In genomic region chr1:94912263-94912986, GRCh38 we compare ENCODE assay signal across 23 cellular contexts. TPM values are rescaled to one million over a fixed set of nuclear protein-coding genes. Genes with fewer than 3 reads are reported as not detected.
DNase-seq lines count a peak whose midpoint lies in the region; ATAC-seq and TF ChIP-seq lines count a peak whose summit lies in the region.
"Had no signal": no experiment of that assay in that cellular context is flagged by ENCODE, and none has a peak within 500 bp of the region (broad histone marks: within the 10 kb centered on the region; RNA-seq: fewer than 3 reads in every experiment).

No MANE protein-coding gene starts in this region.

- no peaks in the 10 kb centered on the region for H3K27me3 ChIP-seq in SK-N-SH (ENCODE audit: insufficient read depth)
- no peaks in the 10 kb centered on the region for H3K27me3 ChIP-seq in osteoblast (ENCODE audit: insufficient read depth, low read length)
- H3K27me3 ChIP-seq in upper lobe of right lung = no peaks in the 10 kb centered on the region
- H3K27me3 ChIP-seq: BE2C, upper lobe of left lung had no signal

- H3K9me2 ChIP-seq in SK-N-SH = no peaks in the 10 kb centered on the region

- peaks cover 45% of the 10 kb centered on the region for H3K27me3 Mint-ChIP-seq in stimulated activated memory B cell treated with anti-CD40 and anti-IgM and Interleukin-4, amounts not matched to agents 10 μg/mL and 1 μg/mL and 100 μg/mL, for 72 hours

- no peak overlapping the region for H3K4me2 ChIP-seq in SK-N-SH
- H3K4me2 ChIP-seq in osteoblast (ENCODE audit: insufficient read depth, low read length) = no peak overlapping the region

- no peak for TF ChIP-seq EP300 in SK-N-SH (IDR thresholded peaks at IDR 0.05; ENCODE audit: borderline replicate concordance in 1 of 2, low read depth in 1 of 2, low read length in 1 of 2)

- H3K27ac Mint-ChIP-seq in stimulated activated memory B cell treated with anti-CD40 and anti-IgM and Interleukin-4, amounts not matched to agents 10 μg/mL and 1 μg/mL and 100 μg/mL, for 72 hours = no peak overlapping the region
- H3K27ac Mint-ChIP-seq: activated B cell treated with CpG ODN at 0.5 μM for 24 hours; activated CD4-positive, alpha-beta memory T cell treated with anti-CD3 and anti-CD28 coated beads, Interleukin-2, amount 10 ng/mL, durations not matched to agents 7 days and 5 days; naive B cell; T-helper 2 cell treated with Interferon-gamma antibody and Interleukin-4, amounts not matched to agents 5 μg/mL and 100 μg/mL, for 36 hours had no signal

- CTCF ChIA-PET in SK-N-SH (lab: Yijun Ruan, JAX) = interaction anchor here (1.0 to 1.8 kb wide), 4 partner anchors 11 to 129 kb away, joined by 3 to 10 read pairs (median 6); no protein-coding TSS in a partner anchor

- H3K4me3 Mint-ChIP-seq in stimulated activated memory B cell treated with anti-CD40 and anti-IgM and Interleukin-4, amounts not matched to agents 10 μg/mL and 1 μg/mL and 100 μg/mL, for 72 hours = no peak overlapping the region
- H3K4me3 Mint-ChIP-seq: activated B cell treated with CpG ODN at 0.5 μM for 24 hours; activated CD4-positive, alpha-beta memory T cell treated with anti-CD3 and anti-CD28 coated beads, Interleukin-2, amount 10 ng/mL, durations not matched to agents 7 days and 5 days; naive B cell; T-helper 2 cell treated with Interferon-gamma antibody and Interleukin-4, amounts not matched to agents 5 μg/mL and 100 μg/mL, for 36 hours had no signal

- no peaks in the 10 kb centered on the region for H3K9me3 Mint-ChIP-seq in stimulated activated memory B cell treated with anti-CD40 and anti-IgM and Interleukin-4, amounts not matched to agents 10 μg/mL and 1 μg/mL and 100 μg/mL, for 72 hours
- H3K9me3 Mint-ChIP-seq: activated B cell treated with CpG ODN at 0.5 μM for 24 hours; activated CD4-positive, alpha-beta memory T cell treated with anti-CD3 and anti-CD28 coated beads, Interleukin-2, amount 10 ng/mL, durations not matched to agents 7 days and 5 days; T-helper 2 cell treated with Interferon-gamma antibody and Interleukin-4, amounts not matched to agents 5 μg/mL and 100 μg/mL, for 36 hours had no signal

- peak overlapping the region in 1 of 2 experiments; percentile 7; a peak in 1 of 4 replicates for H3K27ac ChIP-seq in SK-N-SH (ENCODE audit: low read depth in 2 of 2, low read length in 1 of 2)
- peak overlapping the region; percentile 9 for H3K27ac ChIP-seq in osteoblast (ENCODE audit: low read depth, low read length)
- H3K27ac ChIP-seq in upper lobe of right lung = no peak overlapping the region
- H3K27ac ChIP-seq: parathyroid adenoma had no signal

- H3K9me3 ChIP-seq in SK-N-SH = no peaks in the 10 kb centered on the region
- H3K9me3 ChIP-seq in osteoblast (ENCODE audit: low read depth, low read length) = no peaks in the 10 kb centered on the region
- no peaks in the 10 kb centered on the region for H3K9me3 ChIP-seq in upper lobe of right lung
- H3K9me3 ChIP-seq: BE2C, Caco-2, upper lobe of left lung had no signal

- no peaks in the 10 kb centered on the region for H3K36me3 Mint-ChIP-seq in stimulated activated memory B cell treated with anti-CD40 and anti-IgM and Interleukin-4, amounts not matched to agents 10 μg/mL and 1 μg/mL and 100 μg/mL, for 72 hours

- H3F3A ChIP-seq in SK-N-SH (replicated peaks; ENCODE audit: insufficient read depth) = no peaks in the 10 kb centered on the region

- peak; percentile 38; the same call in 2 of the 3 replicates for ATAC-seq in SK-N-SH treated with all-trans-retinoic acid at 6 μM for 48 hours
- ATAC-seq in esophagus mucosa = peak; percentile 27
- peak; percentile 60 for ATAC-seq in upper lobe of right lung
- no peak for ATAC-seq in stimulated activated memory B cell treated with anti-CD40 and anti-IgM and Interleukin-4, amounts not matched to agents 10 μg/mL and 1 μg/mL and 100 μg/mL, for 72 hours

- H3K4me1 ChIP-seq in SK-N-SH (ENCODE audit: control insufficient read depth in 1 of 2, insufficient read depth in 2 of 2, low read depth in 1 of 2, low read length in 1 of 2) = peaks cover 15 to 21% of the 10 kb centered on the region in 2 experiments; a peak in 3 of 4 replicates
- H3K4me1 ChIP-seq in osteoblast (ENCODE audit: insufficient read depth, low read length) = peaks cover 22% of the 10 kb centered on the region
- H3K4me1 ChIP-seq in upper lobe of right lung = peaks cover 21% of the 10 kb centered on the region
- H3K4me1 ChIP-seq: BE2C, Caco-2, parathyroid adenoma had no signal

- 91% methylated on average over 7 of the region's 8 CpGs for WGBS in SK-N-SH (ENCODE audit: low lambda C conversion rate)

- DNase-seq in SK-N-SH = no peak
- no peak for DNase-seq in osteoblast (ENCODE audit: insufficient read length, low spot score, missing footprints)
- no peak for DNase-seq in upper lobe of right lung
- no peak for DNase-seq in germinal center (ENCODE audit: low spot score)
- DNase-seq in inferior parietal cortex (ENCODE audit: extremely low spot score) = no peak
- DNase-seq: activated B cell treated with CpG ODN at 0.5 μM for 24 hours; activated CD4-positive, alpha-beta memory T cell treated with anti-CD3 and anti-CD28 coated beads, Interleukin-2, amount 10 ng/mL, durations not matched to agents 7 days and 5 days; activated naive CD4-positive, alpha-beta T cell treated with Interleukin-2 at 50 U/mL for 16 hours; activated T-cell treated with anti-CD3 and anti-CD28 coated beads, Interleukin-2, amount 50 U/mL, for 1 hour; BE2C; Caco-2; cerebellar nuclear complex; mammary epithelial cell; naive B cell; NCI-H1436; SHP77 treated with DMSO at 0.1 percent for 48 hours had no signal

- POLR2A ChIA-PET in SK-N-SH (lab: Yijun Ruan, JAX) = no interaction called here

- TF ChIP-seq RAD21 in SK-N-SH (IDR thresholded peaks at IDR 0.05; ENCODE audit: low read length) = no peak

- no peak overlapping the region for H3K9ac ChIP-seq in SK-N-SH
- H3K9ac ChIP-seq: parathyroid adenoma had no signal

- no peak for TF ChIP-seq CTCF in SK-N-SH (IDR thresholded peaks at IDR 0.05)
- TF ChIP-seq CTCF in osteoblast (IDR thresholded peaks at IDR 0.05; ENCODE audit: extremely low read depth, low read depth, low read length) = no peak
- no peak for TF ChIP-seq CTCF in upper lobe of right lung (IDR thresholded peaks at IDR 0.05)

- H3K4me3 ChIP-seq in SK-N-SH (ENCODE audit: low read depth in 2 of 2, low read length in 1 of 2) (no peak overlapping the region), osteoblast (ENCODE audit: insufficient read depth, low read length) (no peak overlapping the region), upper lobe of right lung (no peak overlapping the region)
- H3K4me3 ChIP-seq: upper lobe of left lung had no signal

- H3K4me1 Mint-ChIP-seq in stimulated activated memory B cell treated with anti-CD40 and anti-IgM and Interleukin-4, amounts not matched to agents 10 μg/mL and 1 μg/mL and 100 μg/mL, for 72 hours = no peaks in the 10 kb centered on the region
- H3K4me1 Mint-ChIP-seq: activated B cell treated with CpG ODN at 0.5 μM for 24 hours; activated CD4-positive, alpha-beta memory T cell treated with anti-CD3 and anti-CD28 coated beads, Interleukin-2, amount 10 ng/mL, durations not matched to agents 7 days and 5 days; naive B cell had no signal

- intact Hi-C loops in upper lobe of right lung (cut with DNase I) = no loop called here

- H3K36me3 ChIP-seq in SK-N-SH (replicated peaks in 1 of 2; ENCODE audit: control insufficient read depth in 1 of 2, insufficient read depth in 2 of 2, low read length in 1 of 2) = peaks cover 12 to 20% of the 10 kb centered on the region in 2 experiments
- peaks cover 33% of the 10 kb centered on the region for H3K36me3 ChIP-seq in osteoblast (ENCODE audit: insufficient read depth, low read length)
- H3K36me3 ChIP-seq in upper lobe of right lung = no peaks in the 10 kb centered on the region
- H3K36me3 ChIP-seq: BE2C had no signal

- H4K20me1 ChIP-seq in SK-N-SH (ENCODE audit: insufficient read depth) (peaks cover 100% of the 10 kb centered on the region), osteoblast (ENCODE audit: insufficient read depth, low read length) (peaks cover 91% of the 10 kb centered on the region)

- H2AFZ ChIP-seq in SK-N-SH (ENCODE audit: low read depth) (no peak overlapping the region), osteoblast (ENCODE audit: low read length) (no peak overlapping the region)
- H2AFZ ChIP-seq: parathyroid adenoma had no signal

- H3K79me2 ChIP-seq in SK-N-SH (ENCODE audit: insufficient read depth) (peaks cover 100% of the 10 kb centered on the region), osteoblast (ENCODE audit: insufficient read depth, low read length) (peaks cover 98% of the 10 kb centered on the region)

TF ChIP-seq in SK-N-SH treated with all-trans-retinoic acid at 6 μM for 48 hours, 23 proteins besides CTCF, POLR2A, EP300 and RAD21 (continues in another document):
- TF ChIP-seq ISL1 (CRISPR knock-in tag; IDR thresholded peaks at IDR 0.05) (no peak), ESRRG (CRISPR knock-in tag; IDR thresholded peaks at IDR 0.05) (no peak), ZFP30 (CRISPR knock-in tag; IDR thresholded peaks at IDR 0.05) (no peak)

TF ChIP-seq in SK-N-SH, 30 proteins besides CTCF, POLR2A, EP300 and RAD21 (continues in another document):
- TF ChIP-seq IRF3 (IDR thresholded peaks at IDR 0.05; ENCODE audit: low read depth, low read length) = no peak
- no peak for TF ChIP-seq CHD2 (IDR thresholded peaks at IDR 0.05; ENCODE audit: low read length, partially characterized antibody)
- no peak for TF ChIP-seq RCOR1 (IDR thresholded peaks at IDR 0.05; ENCODE audit: low read length)
- TF ChIP-seq SMC3 (IDR thresholded peaks at IDR 0.05; ENCODE audit: low read depth, low read length) = no peak

RNA-seq across cellular contexts. Expression of gene CNN3, which starts 14.5 kb away (rescaled TPM):
- polyA plus RNA-seq in SK-N-SH (2012; rRNA removed) = 204 and 242 TPM in 2 replicates
- 282 and 327 TPM in 2 replicates for polyA plus RNA-seq in SK-N-SH (2012; cell fraction: cytosol; rRNA removed)
- 113 and 197 TPM in 2 replicates for polyA plus RNA-seq in SK-N-SH (2012; cell fraction: nucleus; rRNA removed)
- total RNA-seq in esophagus mucosa = 136 TPM
- total RNA-seq in osteoblast = 316 and 333 TPM in 2 replicates
- 215 TPM for total RNA-seq in upper lobe of right lung
- total RNA-seq: OCI-LY7 had no signal
